ENCODE assay signal across 18 cellular contexts in the genomic region with DNA sequence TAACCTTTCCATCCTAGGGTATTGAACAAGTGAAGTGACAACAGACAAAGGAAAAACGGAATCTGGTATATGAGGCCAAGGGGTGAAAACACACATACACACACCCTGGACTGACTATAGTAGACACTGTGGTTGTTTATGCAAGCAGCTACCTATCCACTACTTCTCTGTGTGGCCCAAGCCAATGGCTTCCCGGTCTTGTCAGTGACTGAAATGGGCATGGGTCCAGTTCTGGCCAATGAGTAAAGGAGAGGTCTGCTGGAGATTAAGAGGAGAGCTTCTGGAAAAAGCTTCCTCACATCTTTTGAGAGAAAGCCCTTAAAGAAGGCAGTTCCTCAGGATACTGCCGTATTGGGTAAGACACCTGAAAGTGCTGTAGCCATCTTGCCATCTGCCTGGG.
"Had no signal": no experiment of that assay in that cellular context is flagged by ENCODE, and none has a peak within 500 bp of the region (broad histone marks: within the 10 kb centered on the region; RNA-seq: fewer than 3 reads in every experiment).

No MANE protein-coding gene starts in this region.

- H3K36me3 ChIP-seq: ovary had no signal

- H3K4me1 ChIP-seq: testis had no signal

- H3K27ac ChIP-seq: ascending aorta, epithelial cell of prostate, ovary, testis had no signal

- H3K9me3 Mint-ChIP-seq: activated naive CD8-positive, alpha-beta T cell treated with anti-CD3 and anti-CD28 coated beads, Interleukin-2, amount 10 ng/mL, durations not matched to agents 7 days and 5 days; central memory CD8-positive, alpha-beta T cell; effector memory CD8-positive, alpha-beta T cell; immature natural killer cell; memory B cell; nephron progenitor cell; stimulated activated naive CD8-positive, alpha-beta T cell treated with anti-CD3 and anti-CD28 coated beads, Interleukin-15, Interleukin-2, amounts not matched to agents 100 ng/mL and 50 ng/mL, for 24 hours; T-helper 2 cell treated with Interferon-gamma antibody and Interleukin-4, amounts not matched to agents 5 μg/mL and 100 μg/mL, for 36 hours had no signal

- H3K9me3 ChIP-seq: ascending aorta, ovary, testis had no signal

- H3K27ac Mint-ChIP-seq: activated CD8-positive, alpha-beta memory T cell treated with anti-CD3 and anti-CD28 coated beads, Interleukin-2, amount 10 ng/mL, durations not matched to agents 7 days and 5 days; activated naive CD8-positive, alpha-beta T cell treated with anti-CD3 and anti-CD28 coated beads, Interleukin-2, amount 10 ng/mL, durations not matched to agents 7 days and 5 days; effector memory CD8-positive, alpha-beta T cell; immature natural killer cell; memory B cell; nephron progenitor cell; stimulated activated naive CD8-positive, alpha-beta T cell treated with anti-CD3 and anti-CD28 coated beads, Interleukin-15, Interleukin-2, amounts not matched to agents 100 ng/mL and 50 ng/mL, for 24 hours; T-helper 2 cell treated with Interferon-gamma antibody and Interleukin-4, amounts not matched to agents 5 μg/mL and 100 μg/mL, for 36 hours had no signal

- H3K4me1 Mint-ChIP-seq: activated CD8-positive, alpha-beta memory T cell treated with anti-CD3 and anti-CD28 coated beads, Interleukin-2, amount 10 ng/mL, durations not matched to agents 7 days and 5 days; activated naive CD8-positive, alpha-beta T cell treated with anti-CD3 and anti-CD28 coated beads, Interleukin-2, amount 10 ng/mL, durations not matched to agents 7 days and 5 days; central memory CD8-positive, alpha-beta T cell; memory B cell; nephron progenitor cell had no signal

- H3K4me3 ChIP-seq: ascending aorta, ovary, testis had no signal

- H3K27me3 ChIP-seq: ascending aorta, ovary, testis had no signal

- DNase-seq: activated CD4-positive, alpha-beta T cell treated with anti-CD3 and anti-CD28 coated beads, Interleukin-2, amount 50 U/mL, for 48 hours; activated CD8-positive, alpha-beta memory T cell treated with anti-CD3 and anti-CD28 coated beads, Interleukin-2, amount 10 ng/mL, durations not matched to agents 7 days and 5 days; activated naive CD8-positive, alpha-beta T cell treated with anti-CD3 and anti-CD28 coated beads, Interleukin-2, amount 10 ng/mL, durations not matched to agents 7 days and 5 days; activated T-cell treated with anti-CD3 and anti-CD28 coated beads, Interleukin-2, amount 50 U/mL, for 48 hours; effector memory CD8-positive, alpha-beta T cell; glutamatergic neuron; immature natural killer cell; nephron progenitor cell; ovary; stimulated activated CD4-positive, alpha-beta T cell treated with anti-CD3 and anti-CD28 coated beads, Interleukin-4, amount 100 ng/mL, for 24 hours; SW 1271; testis had no signal

- H3K4me3 Mint-ChIP-seq: activated CD8-positive, alpha-beta memory T cell treated with anti-CD3 and anti-CD28 coated beads, Interleukin-2, amount 10 ng/mL, durations not matched to agents 7 days and 5 days; activated naive CD8-positive, alpha-beta T cell treated with anti-CD3 and anti-CD28 coated beads, Interleukin-2, amount 10 ng/mL, durations not matched to agents 7 days and 5 days; central memory CD8-positive, alpha-beta T cell; effector memory CD8-positive, alpha-beta T cell; memory B cell; nephron progenitor cell; stimulated activated naive CD8-positive, alpha-beta T cell treated with anti-CD3 and anti-CD28 coated beads, Interleukin-15, Interleukin-2, amounts not matched to agents 100 ng/mL and 50 ng/mL, for 24 hours; T-helper 2 cell treated with Interferon-gamma antibody and Interleukin-4, amounts not matched to agents 5 μg/mL and 100 μg/mL, for 36 hours had no signal

- H3K27me3 Mint-ChIP-seq: activated CD8-positive, alpha-beta memory T cell treated with anti-CD3 and anti-CD28 coated beads, Interleukin-2, amount 10 ng/mL, durations not matched to agents 7 days and 5 days; activated naive CD8-positive, alpha-beta T cell treated with anti-CD3 and anti-CD28 coated beads, Interleukin-2, amount 10 ng/mL, durations not matched to agents 7 days and 5 days; central memory CD8-positive, alpha-beta T cell; effector memory CD8-positive, alpha-beta T cell; memory B cell; stimulated activated naive CD8-positive, alpha-beta T cell treated with anti-CD3 and anti-CD28 coated beads, Interleukin-15, Interleukin-2, amounts not matched to agents 100 ng/mL and 50 ng/mL, for 24 hours had no signal

- ATAC-seq: activated CD8-positive, alpha-beta memory T cell treated with anti-CD3 and anti-CD28 coated beads, Interleukin-2, amount 10 ng/mL, durations not matched to agents 7 days and 5 days; effector memory CD8-positive, alpha-beta T cell had no signal
